In genomic region chrX:15269618-15270521, GRCh38 we compare ENCODE assay signal across 8 cellular contexts. TPM values are rescaled to one million over a fixed set of nuclear protein-coding genes. Genes with fewer than 3 reads are reported as not detected.
DNase-seq lines count a peak whose midpoint lies in the region; ATAC-seq and TF ChIP-seq lines count a peak whose summit lies in the region.

A gene with protein sequence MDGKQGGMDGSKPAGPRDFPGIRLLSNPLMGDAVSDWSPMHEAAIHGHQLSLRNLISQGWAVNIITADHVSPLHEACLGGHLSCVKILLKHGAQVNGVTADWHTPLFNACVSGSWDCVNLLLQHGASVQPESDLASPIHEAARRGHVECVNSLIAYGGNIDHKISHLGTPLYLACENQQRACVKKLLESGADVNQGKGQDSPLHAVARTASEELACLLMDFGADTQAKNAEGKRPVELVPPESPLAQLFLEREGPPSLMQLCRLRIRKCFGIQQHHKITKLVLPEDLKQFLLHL (minus strand): TSS chrX:15270083. CDS start chrX:15269874, 209 bp downstream.

- 4 to 9% methylated on average over 3 to 9 of the region's 15 CpGs for whole genome bisulfite sequencing in thyroid gland, 2 donors

- peak within 1 kb of the TSS; percentile 56 to 76 (median 64) for H3K27ac ChIP-seq in thyroid gland

- ATAC-seq in GM19463 (IDR thresholded peaks at IDR 0.05; ENCODE audit: unreplicated experiment) (peak; percentile 82), HG03442 (IDR thresholded peaks at IDR 0.05; ENCODE audit: unreplicated experiment) (no peak)

- H3K4me1 ChIP-seq in thyroid gland: no peaks in the 10 kb centered on the region

- TF ChIP-seq CTCF in thyroid gland (IDR thresholded peaks at IDR 0.05): no peak

- TF ChIP-seq POLR2A in thyroid gland (IDR thresholded peaks at IDR 0.05): peak in 1 of 2 donors; percentile 26

- CTCF ChIA-PET in HEK293T (lab: Yijun Ruan, JAX): no interaction called here

- no peak within 1 kb of the TSS for H3K4me3 ChIP-seq in thyroid gland (replicated peaks in 1 of 3)

- H3K27me3 ChIP-seq in thyroid gland: no peaks in the 10 kb centered on the region

- intact Hi-C loops in thyroid gland (cut with DNase I): no loop called here

- POLR2A ChIA-PET in HEK293T (lab: Yijun Ruan, JAX): no interaction called here

- H3K9me3 ChIP-seq in thyroid gland: no peaks in the 10 kb centered on the region

- DNase-seq in CMK (ENCODE audit: low read depth): peak; percentile 15
- DNase-seq in NCI-H774 (lab: John Stamatoyannopoulos, UW): peak; percentile 12
- DNase-seq in astrocyte of the hippocampus (ENCODE audit: low read depth, low spot score): peak; percentile 74
- DNase-seq in islet precursor cell: peak; percentile 84
- DNase-seq in thyroid gland: peak; percentile 85 to 86
- DNase-seq in HEK293T (ENCODE audit: extremely low spot score): no peak

- H3K36me3 ChIP-seq in thyroid gland: no peaks in the 10 kb centered on the region

TF ChIP-seq in HEK293T, 16 proteins besides CTCF, POLR2A, EP300 and RAD21:
- no peak for TF ChIP-seq NFRKB (IDR thresholded peaks at IDR 0.05)
- TF ChIP-seq L3MBTL2 (conservative IDR thresholded peaks at IDR 0.05): no peak
- TF ChIP-seq TARDBP (IDR thresholded peaks at IDR 0.05): no peak
- TF ChIP-seq CTBP1 (IDR thresholded peaks at IDR 0.05; ENCODE audit: borderline replicate concordance): no peak
- no peak for TF ChIP-seq FOXK2 (IDR thresholded peaks at IDR 0.05)
- no peak for TF ChIP-seq SP1 (IDR thresholded peaks at IDR 0.05)
- no peak for TF ChIP-seq HDGF (IDR thresholded peaks at IDR 0.05; ENCODE audit: borderline replicate concordance)
- no peak for TF ChIP-seq LEF1 (IDR thresholded peaks at IDR 0.05; ENCODE audit: borderline replicate concordance)
- no peak for TF ChIP-seq ARNT (IDR thresholded peaks at IDR 0.05)

RNA-seq across cellular contexts. Expression of the gene that starts here (rescaled TPM):
- total RNA-seq in thyroid gland: 1 to 10 TPM; 1.4 to 3.0 (median 2.2) TPM
